In genomic region chr10:21099291-21099800, GRCh38 we compare ENCODE assay signal across 1 cellular context.
A peak's percentile ranks its signal among the peaks of the same experiment; 100 is the strongest.
TF ChIP-seq lines count a peak whose summit lies in the region.

No MANE protein-coding gene starts in this region.

TF ChIP-seq in K562, 482 proteins besides CTCF, POLR2A, EP300 and RAD21 (continued from another document and continues in another):
- TF ChIP-seq NKRF (IDR thresholded peaks at IDR 0.05; ENCODE audit: borderline replicate concordance) (no peak), ZNF699 (CRISPR knock-in tag; IDR thresholded peaks at IDR 0.05; ENCODE audit: insufficient replicate concordance) (no peak), EZH2 (IDR thresholded peaks at IDR 0.05; ENCODE audit: borderline replicate concordance, low read depth, low read length) (no peak), MIER1 (IDR thresholded peaks at IDR 0.05; ENCODE audit: low read depth) (no peak), NR3C1 (CRISPR knock-in tag; IDR thresholded peaks at IDR 0.05) (no peak), SOX6 (IDR thresholded peaks at IDR 0.05) (no peak), JUND (IDR thresholded peaks at IDR 0.05; ENCODE audit: borderline replicate concordance, low read depth, low read length) (no peak), JUND (tag; IDR thresholded peaks at IDR 0.05; ENCODE audit: borderline replicate concordance, low read depth, low read length) (no peak), HDAC2 (IDR thresholded peaks at IDR 0.05) (no peak), FUS (optimal IDR thresholded peaks at IDR 0.05; ENCODE audit: low read depth, low read length) (no peak), ZNF280B (CRISPR knock-in tag; IDR thresholded peaks at IDR 0.05) (no peak), SMAD4 (CRISPR knock-in tag; conservative IDR thresholded peaks at IDR 0.05) (peak; percentile 49), DIDO1 (tag; IDR thresholded peaks at IDR 0.05; ENCODE audit: low read depth) (no peak), TAF9B (IDR thresholded peaks at IDR 0.05; ENCODE audit: partially characterized antibody) (no peak), POLR3G (IDR thresholded peaks at IDR 0.05; ENCODE audit: extremely low read depth, insufficient read length, insufficient replicate concordance) (no peak), PHF8 (IDR thresholded peaks at IDR 0.05; ENCODE audit: borderline replicate concordance, low read length) (no peak), ELF4 (CRISPR knock-in tag; IDR thresholded peaks at IDR 0.05) (no peak), SRSF9 (IDR thresholded peaks at IDR 0.05; ENCODE audit: borderline replicate concordance, low read depth, low read length) (no peak), HOXB6 (CRISPR knock-in tag; IDR thresholded peaks at IDR 0.05; ENCODE audit: borderline replicate concordance) (no peak), XRCC5 (IDR thresholded peaks at IDR 0.05; ENCODE audit: low read depth, low read length) (no peak), ZNF184 (CRISPR knock-in tag; IDR thresholded peaks at IDR 0.05) (no peak), THRAP3 (IDR thresholded peaks at IDR 0.05; ENCODE audit: borderline replicate concordance) (no peak), ZNF274 (IDR thresholded peaks at IDR 0.05; ENCODE audit: borderline replicate concordance, low read depth, low read length) (no peak), NCOA1 (IDR thresholded peaks at IDR 0.05; ENCODE audit: low read depth) (no peak), ZNF318 (IDR thresholded peaks at IDR 0.05; ENCODE audit: borderline replicate concordance in 1 of 2, low read depth in 1 of 2) (no peak), CBX2 (IDR thresholded peaks at IDR 0.05; ENCODE audit: insufficient read depth, low read length, poor library complexity, severe bottlenecking) (no peak), NR2C1 (IDR thresholded peaks at IDR 0.05) (no peak), NR2C1 (tag; IDR thresholded peaks at IDR 0.05) (0 out of 2 replicates have a peak, but pooled peaks have one; percentile 38), CHCHD3 (CRISPR knock-in tag; IDR thresholded peaks at IDR 0.05) (no peak), JUNB (CRISPR knock-in tag; conservative IDR thresholded peaks at IDR 0.05) (no peak), MED1 (CRISPR knock-in tag; IDR thresholded peaks at IDR 0.05; ENCODE audit: borderline replicate concordance) (no peak), HEY1 (CRISPR knock-in tag; IDR thresholded peaks at IDR 0.05; ENCODE audit: borderline replicate concordance) (no peak), ZBTB9 (CRISPR knock-in tag; IDR thresholded peaks at IDR 0.05) (no peak), PYGO2 (tag; IDR thresholded peaks at IDR 0.05) (peak; percentile 35; the same call in 1 of the 2 replicates), DACH1 (IDR thresholded peaks at IDR 0.05; ENCODE audit: partially characterized antibody) (no peak), EP400 (IDR thresholded peaks at IDR 0.05) (no peak), EHMT2 (IDR thresholded peaks at IDR 0.05) (no peak), PRPF4 (IDR thresholded peaks at IDR 0.05; ENCODE audit: insufficient read depth, low read depth, low read length, poor library complexity, severe bottlenecking) (no peak), TGIF2 (CRISPR knock-in tag; IDR thresholded peaks at IDR 0.05) (no peak), NCOA4 (IDR thresholded peaks at IDR 0.05; ENCODE audit: partially characterized antibody) (no peak), SRSF1 (IDR thresholded peaks at IDR 0.05; ENCODE audit: low read depth, low read length) (no peak), FOXK1 (CRISPR knock-in tag; IDR thresholded peaks at IDR 0.05; ENCODE audit: borderline replicate concordance) (no peak), BHLHE40 (IDR thresholded peaks at IDR 0.05; ENCODE audit: low read length) (no peak)
- TF ChIP-seq, protein P1, sequence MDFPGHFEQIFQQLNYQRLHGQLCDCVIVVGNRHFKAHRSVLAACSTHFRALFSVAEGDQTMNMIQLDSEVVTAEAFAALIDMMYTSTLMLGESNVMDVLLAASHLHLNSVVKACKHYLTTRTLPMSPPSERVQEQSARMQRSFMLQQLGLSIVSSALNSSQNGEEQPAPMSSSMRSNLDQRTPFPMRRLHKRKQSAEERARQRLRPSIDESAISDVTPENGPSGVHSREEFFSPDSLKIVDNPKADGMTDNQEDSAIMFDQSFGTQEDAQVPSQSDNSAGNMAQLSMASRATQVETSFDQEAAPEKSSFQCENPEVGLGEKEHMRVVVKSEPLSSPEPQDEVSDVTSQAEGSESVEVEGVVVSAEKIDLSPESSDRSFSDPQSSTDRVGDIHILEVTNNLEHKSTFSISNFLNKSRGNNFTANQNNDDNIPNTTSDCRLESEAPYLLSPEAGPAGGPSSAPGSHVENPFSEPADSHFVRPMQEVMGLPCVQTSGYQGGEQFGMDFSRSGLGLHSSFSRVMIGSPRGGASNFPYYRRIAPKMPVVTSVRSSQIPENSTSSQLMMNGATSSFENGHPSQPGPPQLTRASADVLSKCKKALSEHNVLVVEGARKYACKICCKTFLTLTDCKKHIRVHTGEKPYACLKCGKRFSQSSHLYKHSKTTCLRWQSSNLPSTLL (IDR thresholded peaks at IDR 0.05) = no peak
- TF ChIP-seq, protein P2, sequence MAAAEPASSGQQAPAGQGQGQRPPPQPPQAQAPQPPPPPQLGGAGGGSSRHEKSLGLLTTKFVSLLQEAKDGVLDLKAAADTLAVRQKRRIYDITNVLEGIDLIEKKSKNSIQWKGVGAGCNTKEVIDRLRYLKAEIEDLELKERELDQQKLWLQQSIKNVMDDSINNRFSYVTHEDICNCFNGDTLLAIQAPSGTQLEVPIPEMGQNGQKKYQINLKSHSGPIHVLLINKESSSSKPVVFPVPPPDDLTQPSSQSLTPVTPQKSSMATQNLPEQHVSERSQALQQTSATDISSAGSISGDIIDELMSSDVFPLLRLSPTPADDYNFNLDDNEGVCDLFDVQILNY (CRISPR knock-in tag; IDR thresholded peaks at IDR 0.05) = no peak
- TF ChIP-seq, protein P3, sequence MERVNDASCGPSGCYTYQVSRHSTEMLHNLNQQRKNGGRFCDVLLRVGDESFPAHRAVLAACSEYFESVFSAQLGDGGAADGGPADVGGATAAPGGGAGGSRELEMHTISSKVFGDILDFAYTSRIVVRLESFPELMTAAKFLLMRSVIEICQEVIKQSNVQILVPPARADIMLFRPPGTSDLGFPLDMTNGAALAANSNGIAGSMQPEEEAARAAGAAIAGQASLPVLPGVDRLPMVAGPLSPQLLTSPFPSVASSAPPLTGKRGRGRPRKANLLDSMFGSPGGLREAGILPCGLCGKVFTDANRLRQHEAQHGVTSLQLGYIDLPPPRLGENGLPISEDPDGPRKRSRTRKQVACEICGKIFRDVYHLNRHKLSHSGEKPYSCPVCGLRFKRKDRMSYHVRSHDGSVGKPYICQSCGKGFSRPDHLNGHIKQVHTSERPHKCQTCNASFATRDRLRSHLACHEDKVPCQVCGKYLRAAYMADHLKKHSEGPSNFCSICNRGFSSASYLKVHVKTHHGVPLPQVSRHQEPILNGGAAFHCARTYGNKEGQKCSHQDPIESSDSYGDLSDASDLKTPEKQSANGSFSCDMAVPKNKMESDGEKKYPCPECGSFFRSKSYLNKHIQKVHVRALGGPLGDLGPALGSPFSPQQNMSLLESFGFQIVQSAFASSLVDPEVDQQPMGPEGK (CRISPR knock-in tag; IDR thresholded peaks at IDR 0.05; ENCODE audit: borderline replicate concordance) = 0 out of 2 replicates have a peak, but pooled peaks have one; percentile 78
- TF ChIP-seq, protein P4, sequence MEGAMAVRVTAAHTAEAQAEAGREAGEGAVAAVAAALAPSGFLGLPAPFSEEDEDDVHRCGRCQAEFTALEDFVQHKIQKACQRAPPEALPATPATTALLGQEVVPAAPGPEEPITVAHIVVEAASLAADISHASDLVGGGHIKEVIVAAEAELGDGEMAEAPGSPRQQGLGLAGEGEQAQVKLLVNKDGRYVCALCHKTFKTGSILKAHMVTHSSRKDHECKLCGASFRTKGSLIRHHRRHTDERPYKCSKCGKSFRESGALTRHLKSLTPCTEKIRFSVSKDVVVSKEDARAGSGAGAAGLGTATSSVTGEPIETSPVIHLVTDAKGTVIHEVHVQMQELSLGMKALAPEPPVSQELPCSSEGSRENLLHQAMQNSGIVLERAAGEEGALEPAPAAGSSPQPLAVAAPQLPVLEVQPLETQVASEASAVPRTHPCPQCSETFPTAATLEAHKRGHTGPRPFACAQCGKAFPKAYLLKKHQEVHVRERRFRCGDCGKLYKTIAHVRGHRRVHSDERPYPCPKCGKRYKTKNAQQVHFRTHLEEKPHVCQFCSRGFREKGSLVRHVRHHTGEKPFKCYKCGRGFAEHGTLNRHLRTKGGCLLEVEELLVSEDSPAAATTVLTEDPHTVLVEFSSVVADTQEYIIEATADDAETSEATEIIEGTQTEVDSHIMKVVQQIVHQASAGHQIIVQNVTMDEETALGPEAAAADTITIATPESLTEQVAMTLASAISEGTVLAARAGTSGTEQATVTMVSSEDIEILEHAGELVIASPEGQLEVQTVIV (CRISPR knock-in tag; IDR thresholded peaks at IDR 0.05; ENCODE audit: borderline replicate concordance) = no peak
